ENCODE assay signal across 23 cellular contexts in the genomic region with DNA sequence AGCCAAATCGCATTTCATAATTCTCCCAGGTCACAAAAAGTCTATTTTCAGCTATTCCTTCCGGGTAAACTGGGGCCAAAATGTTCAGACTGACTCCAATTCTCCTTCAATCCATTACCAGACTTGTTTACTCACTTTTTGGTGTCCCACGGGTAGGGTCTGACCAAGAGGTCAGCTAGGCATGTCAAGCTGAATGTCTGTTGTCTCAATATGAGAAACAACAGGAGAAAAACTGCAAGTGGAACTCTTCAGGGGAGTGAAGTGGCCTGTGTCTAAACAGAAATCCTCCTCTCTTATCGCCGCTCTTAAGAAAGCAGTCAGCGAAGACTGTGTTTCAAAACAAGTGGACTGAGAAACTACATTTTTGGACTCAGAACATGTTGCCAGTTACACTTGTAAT.
"Had no signal": no experiment of that assay in that cellular context is flagged by ENCODE, and none has a peak within 500 bp of the region (broad histone marks: within the 10 kb centered on the region; RNA-seq: fewer than 3 reads in every experiment).

No MANE protein-coding gene starts in this region.

- ATAC-seq: activated CD8-positive, alpha-beta T cell treated with anti-CD3 and anti-CD28 coated beads for 36 hours; activated T-cell treated with anti-CD3 and anti-CD28 coated beads, Interleukin-2, amount 50 U/mL, for 4 hours; left lobe of liver; mucosa of descending colon; natural killer cell treated with Interleukin-12 subunit alpha and Interleukin-12 subunit beta and Interleukin-15 and Interleukin-18, amount 100 ng/mL, for 72 hours; right lobe of liver; stimulated activated effector memory CD8-positive, alpha-beta T cell treated with anti-CD3 and anti-CD28 coated beads, Interleukin-12 subunit alpha, Interleukin-12 subunit beta, amount 100 ng/mL, for 72 hours; upper lobe of right lung had no signal

- H3K27ac Mint-ChIP-seq: activated CD8-positive, alpha-beta T cell treated with anti-CD3 and anti-CD28 coated beads for 36 hours; activated naive CD8-positive, alpha-beta T cell; natural killer cell treated with Interleukin-12 subunit alpha and Interleukin-12 subunit beta and Interleukin-15 and Interleukin-18, amount 100 ng/mL, for 72 hours; stimulated activated effector memory CD8-positive, alpha-beta T cell treated with anti-CD3 and anti-CD28 coated beads, Interleukin-12 subunit alpha, Interleukin-12 subunit beta, amount 100 ng/mL, for 72 hours; stimulated activated naive CD8-positive, alpha-beta T cell treated with anti-CD3 and anti-CD28 coated beads, Interleukin-15, Interleukin-2, amounts not matched to agents 100 ng/mL and 50 ng/mL, for 24 hours had no signal

- H3K9me3 Mint-ChIP-seq: activated CD8-positive, alpha-beta T cell treated with anti-CD3 and anti-CD28 coated beads for 36 hours; activated T-cell treated with anti-CD3 and anti-CD28 coated beads, Interleukin-2, amount 50 U/mL, for 4 hours; natural killer cell treated with Interleukin-12 subunit alpha and Interleukin-12 subunit beta and Interleukin-15 and Interleukin-18, amount 100 ng/mL, for 72 hours; stimulated activated effector memory CD8-positive, alpha-beta T cell treated with anti-CD3 and anti-CD28 coated beads, Interleukin-12 subunit alpha, Interleukin-12 subunit beta, amount 100 ng/mL, for 72 hours; stimulated activated naive CD8-positive, alpha-beta T cell treated with anti-CD3 and anti-CD28 coated beads, Interleukin-15, Interleukin-2, amounts not matched to agents 100 ng/mL and 50 ng/mL, for 24 hours had no signal

- H3K27ac ChIP-seq: colonic mucosa, right lobe of liver, skin epidermis, upper lobe of right lung had no signal

- H3K27me3 Mint-ChIP-seq: stimulated activated naive CD8-positive, alpha-beta T cell treated with anti-CD3 and anti-CD28 coated beads, Interleukin-15, Interleukin-2, amounts not matched to agents 100 ng/mL and 50 ng/mL, for 24 hours had no signal

- H3K4me3 ChIP-seq: colonic mucosa, mucosa of descending colon, right lobe of liver, skin epidermis, upper lobe of right lung had no signal

- H3K36me3 ChIP-seq: colonic mucosa, right lobe of liver, upper lobe of right lung had no signal

- H3K36me3 Mint-ChIP-seq: activated naive CD8-positive, alpha-beta T cell; natural killer cell treated with Interleukin-12 subunit alpha and Interleukin-12 subunit beta and Interleukin-15 and Interleukin-18, amount 100 ng/mL, for 72 hours; stimulated activated effector memory CD8-positive, alpha-beta T cell treated with anti-CD3 and anti-CD28 coated beads, Interleukin-12 subunit alpha, Interleukin-12 subunit beta, amount 100 ng/mL, for 72 hours had no signal

- H3K4me3 Mint-ChIP-seq: activated CD8-positive, alpha-beta T cell treated with anti-CD3 and anti-CD28 coated beads for 36 hours; activated naive CD8-positive, alpha-beta T cell; activated T-cell treated with anti-CD3 and anti-CD28 coated beads, Interleukin-2, amount 50 U/mL, for 4 hours; natural killer cell treated with Interleukin-12 subunit alpha and Interleukin-12 subunit beta and Interleukin-15 and Interleukin-18, amount 100 ng/mL, for 72 hours; stimulated activated effector memory CD8-positive, alpha-beta T cell treated with anti-CD3 and anti-CD28 coated beads, Interleukin-12 subunit alpha, Interleukin-12 subunit beta, amount 100 ng/mL, for 72 hours; stimulated activated naive CD8-positive, alpha-beta T cell treated with anti-CD3 and anti-CD28 coated beads, Interleukin-15, Interleukin-2, amounts not matched to agents 100 ng/mL and 50 ng/mL, for 24 hours had no signal

- H3K4me1 ChIP-seq: colonic mucosa, upper lobe of right lung had no signal

- H3K9me3 ChIP-seq: colonic mucosa, mucosa of descending colon, right lobe of liver, upper lobe of right lung had no signal

- H3K27me3 ChIP-seq: colonic mucosa, right lobe of liver, upper lobe of right lung had no signal

- DNase-seq: activated CD4-positive, alpha-beta T cell treated with anti-CD3 and anti-CD28 coated beads, Interleukin-2, amount 50 U/mL, for 1 hour; activated CD4-positive, CD25-positive, alpha-beta regulatory T cell treated with anti-CD3 and anti-CD28 coated beads, Interleukin-2, amount 50 U/mL, for 72 hours; activated CD8-positive, alpha-beta T cell treated with anti-CD3 and anti-CD28 coated beads for 36 hours; activated naive CD4-positive, alpha-beta T cell; activated T-cell treated with anti-CD3 and anti-CD28 coated beads, Interleukin-2, amount 50 U/mL, for 4 hours; anterior cingulate cortex; cerebellar nuclear complex; colonic mucosa; effector CD8-positive, alpha-beta T cell; kidney glomerular epithelial cell; mucosa of descending colon; posterior cingulate gyrus; right lobe of liver; stimulated activated CD4-positive, alpha-beta T cell treated with anti-CD3 and anti-CD28 coated beads, Interleukin-12 subunit alpha, Interleukin-12 subunit beta, amount 100 ng/mL, for 4 hours; stimulated activated CD4-positive, alpha-beta T cell treated with anti-CD3 and anti-CD28 coated beads, Interleukin-4, amount 100 ng/mL, for 24 hours; T1000; upper lobe of right lung had no signal
